In genomic region chr17:73748521-73748920, GRCh38 we compare ENCODE assay signal across 14 cellular contexts.
DNase-seq lines count a peak whose midpoint lies in the region; ATAC-seq and TF ChIP-seq lines count a peak whose summit lies in the region.
"Had no signal": no experiment of that assay in that cellular context is flagged by ENCODE, and none has a peak within 500 bp of the region (broad histone marks: within the 10 kb centered on the region; RNA-seq: fewer than 3 reads in every experiment).

No MANE protein-coding gene starts in this region.

- peaks cover 68% of the 10 kb centered on the region for H3K4me1 Mint-ChIP-seq in brain
- no peaks in the 10 kb centered on the region for H3K4me1 Mint-ChIP-seq in activated CD4-positive, alpha-beta T cell treated with anti-CD3 and anti-CD28 coated beads for 36 hours
- H3K4me1 Mint-ChIP-seq: central memory CD8-positive, alpha-beta T cell had no signal

- DNase-seq in DMS53 treated with DMSO at 0.1 percent for 48 hours (lab: John Stamatoyannopoulos, UW; ENCODE audit: unreplicated experiment) = peak; percentile 70
- peak; percentile 75 for DNase-seq in NCI-H1694 (lab: John Stamatoyannopoulos, UW)
- DNase-seq in NCI-H510A (lab: John Stamatoyannopoulos, UW) = peak; percentile 95
- no peak for DNase-seq in activated CD4-positive, alpha-beta T cell treated with anti-CD3 and anti-CD28 coated beads for 36 hours
- no peak for DNase-seq in activated effector memory CD4-positive, alpha-beta T cell treated with Interleukin-2 at 50 U/mL for 16 hours
- DNase-seq in hypothalamus (lab: John Stamatoyannopoulos, UW) = no peak
- DNase-seq: amniotic stem cell, mesenchymal stem cell, testis had no signal

- no peaks in the 10 kb centered on the region for H3K36me3 Mint-ChIP-seq in brain
- no peaks in the 10 kb centered on the region for H3K36me3 Mint-ChIP-seq in activated CD4-positive, alpha-beta T cell treated with anti-CD3 and anti-CD28 coated beads for 36 hours (ENCODE audit: low read depth)

- H3K9me3 Mint-ChIP-seq in brain = peaks cover 0 to 6% (median 0%) of the 10 kb centered on the region in 5 experiments
- no peaks in the 10 kb centered on the region for H3K9me3 Mint-ChIP-seq in activated CD4-positive, alpha-beta T cell treated with anti-CD3 and anti-CD28 coated beads for 36 hours (ENCODE audit: low read depth)
- H3K9me3 Mint-ChIP-seq: central memory CD8-positive, alpha-beta T cell had no signal

- peak overlapping the region in 4 of 5 experiments; percentile 66 to 86 (median 75) for H3K27ac Mint-ChIP-seq in brain
- no peak overlapping the region for H3K27ac Mint-ChIP-seq in activated CD4-positive, alpha-beta T cell treated with anti-CD3 and anti-CD28 coated beads for 36 hours
- H3K27ac Mint-ChIP-seq: nephron had no signal

- POLR2A ChIA-PET in activated CD4-positive, alpha-beta T cell treated with anti-CD3 and anti-CD28 coated beads for 36 hours (lab: Charles Lee) = no interaction called here

- no peak for TF ChIP-seq CTCF in brain (conservative IDR thresholded peaks at IDR 0.05)

- CTCF ChIA-PET in activated CD4-positive, alpha-beta T cell treated with anti-CD3 and anti-CD28 coated beads for 36 hours (lab: Charles Lee) = no interaction called here

- no peak overlapping the region for H3K4me3 Mint-ChIP-seq in brain
- no peak overlapping the region for H3K4me3 Mint-ChIP-seq in activated CD4-positive, alpha-beta T cell treated with anti-CD3 and anti-CD28 coated beads for 36 hours
- H3K4me3 Mint-ChIP-seq: central memory CD8-positive, alpha-beta T cell had no signal

- intact Hi-C loops in activated CD4-positive, alpha-beta T cell treated with anti-CD3 and anti-CD28 coated beads for 36 hours (cut with DNase I, micrococcal nuclease) = no loop called here

- peaks cover 6% of the 10 kb centered on the region for H3K27me3 Mint-ChIP-seq in brain
- no peaks in the 10 kb centered on the region for H3K27me3 Mint-ChIP-seq in activated CD4-positive, alpha-beta T cell treated with anti-CD3 and anti-CD28 coated beads for 36 hours

- no peak for ATAC-seq in activated CD4-positive, alpha-beta T cell treated with anti-CD3 and anti-CD28 coated beads for 36 hours
- no peak for ATAC-seq in HG02840 (IDR thresholded peaks at IDR 0.05; ENCODE audit: low FRiP score, unreplicated experiment)
- ATAC-seq: K562 had no signal

Comparison
In these comparisons a context has a peak if more than half of its experiments do, and no peak if none do; other contexts are left out.
1. DNase-seq: peak in DMS53 treated with DMSO at 0.1 percent for 48 hours (single experiment), NCI-H1694 (single experiment) and NCI-H510A (single experiment); none in activated CD4-positive, alpha-beta T cell treated with anti-CD3 and anti-CD28 coated beads for 36 hours (single experiment), activated effector memory CD4-positive, alpha-beta T cell treated with Interleukin-2 at 50 U/mL for 16 hours (single experiment) and hypothalamus (0 of 51).